Comparison of ENCODE assay signal across 3 cellular contexts in the genomic region with DNA sequence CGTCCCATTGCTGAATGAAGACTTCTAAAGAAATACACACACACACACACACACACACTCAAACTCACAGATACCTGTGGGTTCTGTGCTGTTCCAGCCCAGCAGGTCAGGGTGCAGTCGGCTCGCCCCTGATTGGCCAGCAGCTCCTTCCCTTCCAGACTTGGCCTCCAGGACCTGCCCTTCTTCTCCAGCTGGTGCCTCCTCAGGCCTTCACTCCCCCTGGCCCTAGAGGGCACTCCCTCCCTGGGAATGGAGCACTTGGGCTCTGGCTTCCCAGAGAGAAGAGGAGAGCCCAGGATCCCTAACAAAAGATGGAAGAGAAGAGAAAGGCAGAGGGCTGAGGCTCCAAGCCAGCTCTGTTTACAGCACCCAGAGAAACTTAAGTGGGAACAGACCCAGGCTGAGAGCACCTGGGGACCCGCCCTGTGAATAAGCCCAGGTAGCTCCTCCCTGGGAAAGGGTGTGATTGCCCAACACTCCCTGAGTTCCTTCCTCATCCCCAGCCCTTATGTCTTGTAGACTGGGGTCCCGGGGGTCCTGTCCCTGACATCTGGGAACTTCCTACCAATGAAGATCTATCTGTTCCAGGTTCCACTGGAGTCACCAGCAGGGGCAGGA.
TF ChIP-seq lines count a peak whose summit lies in the region.

A gene with protein sequence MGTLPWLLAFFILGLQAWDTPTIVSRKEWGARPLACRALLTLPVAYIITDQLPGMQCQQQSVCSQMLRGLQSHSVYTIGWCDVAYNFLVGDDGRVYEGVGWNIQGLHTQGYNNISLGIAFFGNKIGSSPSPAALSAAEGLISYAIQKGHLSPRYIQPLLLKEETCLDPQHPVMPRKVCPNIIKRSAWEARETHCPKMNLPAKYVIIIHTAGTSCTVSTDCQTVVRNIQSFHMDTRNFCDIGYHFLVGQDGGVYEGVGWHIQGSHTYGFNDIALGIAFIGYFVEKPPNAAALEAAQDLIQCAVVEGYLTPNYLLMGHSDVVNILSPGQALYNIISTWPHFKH (minus strand): TSS at position 384 of the 618 bp plus-strand sequence. CDS start 2,287 bp downstream, outside the sequence.

TF ChIP-seq in GM23338, 12 proteins besides CTCF, POLR2A, EP300 and RAD21:
- no peak for TF ChIP-seq ZNF114 (CRISPR knock-in tag; IDR thresholded peaks at IDR 0.05)
- no peak for TF ChIP-seq JUNB (IDR thresholded peaks at IDR 0.05; ENCODE audit: unreplicated experiment)
- TF ChIP-seq NANOG (IDR thresholded peaks at IDR 0.05; ENCODE audit: borderline replicate concordance) = no peak

TF ChIP-seq in K562, 482 proteins besides CTCF, POLR2A, EP300 and RAD21:
- TF ChIP-seq CEBPB (tag; IDR thresholded peaks at IDR 0.05) (peak; percentile 44; the same call in 1 of the 2 replicates), CEBPG (CRISPR knock-in tag; IDR thresholded peaks at IDR 0.05) (no peak), CEBPG (tag; conservative IDR thresholded peaks at IDR 0.05 in 1 of 2, IDR thresholded peaks at IDR 0.05 in 1 of 2) (peak in 1 of 2 experiments; percentile 51; a peak in 1 of 4 replicates), TGIF2 (CRISPR knock-in tag; IDR thresholded peaks at IDR 0.05) (no peak), CTBP1 (IDR thresholded peaks at IDR 0.05; ENCODE audit: borderline replicate concordance) (peak; percentile 59; the same call in 1 of the 2 replicates), PURB (CRISPR knock-in tag; IDR thresholded peaks at IDR 0.05; ENCODE audit: low read depth) (no peak), L3MBTL2 (IDR thresholded peaks at IDR 0.05) (0 out of 2 replicates have a peak, but pooled peaks have one; percentile 17)
- TF ChIP-seq, protein P1, sequence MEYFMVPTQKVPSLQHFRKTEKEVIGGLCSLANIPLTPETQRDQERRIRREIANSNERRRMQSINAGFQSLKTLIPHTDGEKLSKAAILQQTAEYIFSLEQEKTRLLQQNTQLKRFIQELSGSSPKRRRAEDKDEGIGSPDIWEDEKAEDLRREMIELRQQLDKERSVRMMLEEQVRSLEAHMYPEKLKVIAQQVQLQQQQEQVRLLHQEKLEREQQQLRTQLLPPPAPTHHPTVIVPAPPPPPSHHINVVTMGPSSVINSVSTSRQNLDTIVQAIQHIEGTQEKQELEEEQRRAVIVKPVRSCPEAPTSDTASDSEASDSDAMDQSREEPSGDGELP (CRISPR knock-in tag; IDR thresholded peaks at IDR 0.05; ENCODE audit: borderline replicate concordance) = peak; percentile 76; the same call in 1 of the 2 replicates

TF ChIP-seq in SK-N-SH, 30 proteins besides CTCF, POLR2A, EP300 and RAD21:
- TF ChIP-seq FOXM1 (IDR thresholded peaks at IDR 0.05; ENCODE audit: low read depth) (no peak), FOSL2 (IDR thresholded peaks at IDR 0.05; ENCODE audit: borderline replicate concordance, low read depth) (no peak), RXRA (IDR thresholded peaks at IDR 0.05; ENCODE audit: borderline replicate concordance, low read depth) (no peak), TAF1 (IDR thresholded peaks at IDR 0.05; ENCODE audit: borderline replicate concordance, low read depth, low read length) (no peak), RFX5 (IDR thresholded peaks at IDR 0.05; ENCODE audit: low read length) (no peak), ELF1 (IDR thresholded peaks at IDR 0.05) (no peak), GATA2 (CRISPR knock-in tag; IDR thresholded peaks at IDR 0.05) (no peak), FOXJ3 (CRISPR knock-in tag; IDR thresholded peaks at IDR 0.05) (no peak)
- TF ChIP-seq, protein P2, sequence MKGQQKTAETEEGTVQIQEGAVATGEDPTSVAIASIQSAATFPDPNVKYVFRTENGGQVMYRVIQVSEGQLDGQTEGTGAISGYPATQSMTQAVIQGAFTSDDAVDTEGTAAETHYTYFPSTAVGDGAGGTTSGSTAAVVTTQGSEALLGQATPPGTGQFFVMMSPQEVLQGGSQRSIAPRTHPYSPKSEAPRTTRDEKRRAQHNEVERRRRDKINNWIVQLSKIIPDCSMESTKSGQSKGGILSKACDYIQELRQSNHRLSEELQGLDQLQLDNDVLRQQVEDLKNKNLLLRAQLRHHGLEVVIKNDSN (IDR thresholded peaks at IDR 0.05; ENCODE audit: borderline replicate concordance, low read depth) = no peak
- TF ChIP-seq, protein P3, sequence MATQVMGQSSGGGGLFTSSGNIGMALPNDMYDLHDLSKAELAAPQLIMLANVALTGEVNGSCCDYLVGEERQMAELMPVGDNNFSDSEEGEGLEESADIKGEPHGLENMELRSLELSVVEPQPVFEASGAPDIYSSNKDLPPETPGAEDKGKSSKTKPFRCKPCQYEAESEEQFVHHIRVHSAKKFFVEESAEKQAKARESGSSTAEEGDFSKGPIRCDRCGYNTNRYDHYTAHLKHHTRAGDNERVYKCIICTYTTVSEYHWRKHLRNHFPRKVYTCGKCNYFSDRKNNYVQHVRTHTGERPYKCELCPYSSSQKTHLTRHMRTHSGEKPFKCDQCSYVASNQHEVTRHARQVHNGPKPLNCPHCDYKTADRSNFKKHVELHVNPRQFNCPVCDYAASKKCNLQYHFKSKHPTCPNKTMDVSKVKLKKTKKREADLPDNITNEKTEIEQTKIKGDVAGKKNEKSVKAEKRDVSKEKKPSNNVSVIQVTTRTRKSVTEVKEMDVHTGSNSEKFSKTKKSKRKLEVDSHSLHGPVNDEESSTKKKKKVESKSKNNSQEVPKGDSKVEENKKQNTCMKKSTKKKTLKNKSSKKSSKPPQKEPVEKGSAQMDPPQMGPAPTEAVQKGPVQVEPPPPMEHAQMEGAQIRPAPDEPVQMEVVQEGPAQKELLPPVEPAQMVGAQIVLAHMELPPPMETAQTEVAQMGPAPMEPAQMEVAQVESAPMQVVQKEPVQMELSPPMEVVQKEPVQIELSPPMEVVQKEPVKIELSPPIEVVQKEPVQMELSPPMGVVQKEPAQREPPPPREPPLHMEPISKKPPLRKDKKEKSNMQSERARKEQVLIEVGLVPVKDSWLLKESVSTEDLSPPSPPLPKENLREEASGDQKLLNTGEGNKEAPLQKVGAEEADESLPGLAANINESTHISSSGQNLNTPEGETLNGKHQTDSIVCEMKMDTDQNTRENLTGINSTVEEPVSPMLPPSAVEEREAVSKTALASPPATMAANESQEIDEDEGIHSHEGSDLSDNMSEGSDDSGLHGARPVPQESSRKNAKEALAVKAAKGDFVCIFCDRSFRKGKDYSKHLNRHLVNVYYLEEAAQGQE (IDR thresholded peaks at IDR 0.05; ENCODE audit: low read depth, low read length) = no peak
TF ChIP-seq in SK-N-SH: peak in this region for 0.
